23 cellular contexts compared by ENCODE assay signal in genomic region chr9:100445903-100446549, GRCh38. TPM values are rescaled to one million over a fixed set of nuclear protein-coding genes. Genes with fewer than 3 reads are reported as not detected.
"Had no signal": no experiment of that assay in that cellular context is flagged by ENCODE, and none has a peak within 500 bp of the region (broad histone marks: within the 10 kb centered on the region; RNA-seq: fewer than 3 reads in every experiment).

No MANE protein-coding gene starts in this region.

- H3K27ac ChIP-seq: epithelial cell of prostate, gastroesophageal sphincter, heart left ventricle, hepatocyte, left lung, parathyroid adenoma, right atrium auricular region, skin epidermis, spleen, thoracic aorta, tibial nerve, upper lobe of left lung had no signal

- ATAC-seq: esophagus mucosa; gastroesophageal sphincter; left lung; naive thymus-derived CD8-positive, alpha-beta T cell; sciatic nerve; stimulated activated memory B cell treated with anti-CD40 and anti-IgM and Interleukin-4, amounts not matched to agents 10 μg/mL and 1 μg/mL and 100 μg/mL, for 72 hours had no signal

- H3K4me2 ChIP-seq: hepatocyte had no signal

- H3K9me3 ChIP-seq: gastroesophageal sphincter, heart left ventricle, left lung, right atrium auricular region, spleen, thoracic aorta, tibial nerve, upper lobe of left lung had no signal

- H3K4me1 ChIP-seq: parathyroid adenoma had no signal

- H3K79me2 ChIP-seq: parathyroid adenoma had no signal

- H2AFZ ChIP-seq: hepatocyte, parathyroid adenoma had no signal

- H3K27me3 ChIP-seq: gastroesophageal sphincter, heart left ventricle, hepatocyte, left lung, right atrium auricular region, spleen, tibial nerve, upper lobe of left lung had no signal

- H3K36me3 ChIP-seq: right atrium auricular region had no signal

- DNase-seq: effector CD8-positive, alpha-beta T cell; endodermal cell; foreskin fibroblast; heart left ventricle; kidney; left lung; mesenchymal stem cell; naive thymus-derived CD8-positive, alpha-beta T cell; spleen; stimulated activated CD4-positive, alpha-beta T cell treated with anti-CD3 and anti-CD28 coated beads, Interleukin-4, amount 100 ng/mL, for 4 hours; upper lobe of left lung had no signal

- H3K4me3 ChIP-seq: gastroesophageal sphincter, heart left ventricle, hepatocyte, left lung, right atrium auricular region, skin epidermis, spleen, thoracic aorta, tibial nerve, upper lobe of left lung had no signal

RNA-seq across cellular contexts. Expression of gene TMEFF1, which starts 26.9 kb away (rescaled TPM):
- total RNA-seq: esophagus mucosa, lower leg skin, thoracic aorta had no signal
